ENCODE assay signal across 28 cellular contexts in the genomic region with DNA sequence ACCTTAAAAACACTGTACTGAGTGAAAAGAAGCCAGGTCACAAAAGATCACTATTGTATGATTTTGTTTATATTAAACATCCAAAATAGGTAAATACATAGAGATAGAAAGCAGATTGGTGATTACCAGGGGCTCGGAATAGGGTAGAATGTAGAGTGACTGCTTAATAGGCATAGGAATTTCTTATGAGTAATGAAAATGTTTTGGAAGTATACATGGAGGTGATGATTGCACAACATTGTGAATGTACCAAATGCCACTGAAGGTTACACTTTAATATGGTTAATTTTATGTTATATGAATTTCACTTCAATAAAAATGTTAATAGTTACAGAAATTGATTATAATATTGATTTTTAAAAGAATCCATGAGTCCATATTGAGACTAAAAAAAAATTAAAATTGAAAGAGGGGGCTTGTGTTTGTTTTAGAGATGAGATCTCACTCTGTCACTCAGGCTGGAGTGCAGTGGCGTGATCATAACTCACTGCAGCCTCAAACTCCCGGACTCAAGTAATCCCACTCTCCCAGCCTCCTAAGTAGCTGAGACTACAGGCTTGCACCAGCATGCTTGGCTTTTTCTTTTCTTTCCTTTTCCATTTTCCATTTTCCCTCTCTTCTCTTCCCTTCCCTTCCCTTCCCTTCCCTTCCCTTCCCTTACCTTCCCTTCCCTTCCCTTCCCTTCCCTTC.
DNase-seq lines count a peak whose midpoint lies in the region; ATAC-seq, FAIRE-seq and TF ChIP-seq lines count a peak whose summit lies in the region.
"Had no signal": no experiment of that assay in that cellular context is flagged by ENCODE, and none has a peak within 500 bp of the region (broad histone marks: within the 10 kb centered on the region; RNA-seq: fewer than 3 reads in every experiment).

No MANE protein-coding gene starts in this region.

- no peak overlapping the region for H3K4me3 ChIP-seq in ACC112 (ENCODE audit: low read depth, low read length)
- no peak overlapping the region for H3K4me3 ChIP-seq in K562
- H3K4me3 ChIP-seq in fibroblast of the aortic adventitia (ENCODE audit: low read depth, low read length), result no peak overlapping the region
- H3K4me3 ChIP-seq: esophagus squamous epithelium, sigmoid colon, vagina had no signal

- no peak overlapping the region for H3K4me2 ChIP-seq in K562 (ENCODE audit: insufficient read depth, low read length)

- H3K9me3 Mint-ChIP-seq in HFFc6, result no peaks in the 10 kb centered on the region
- H3K9me3 Mint-ChIP-seq: activated CD4-positive, alpha-beta memory T cell treated with anti-CD3 and anti-CD28 coated beads, Interleukin-2, amount 10 ng/mL, durations not matched to agents 7 days and 5 days; activated naive CD4-positive, alpha-beta T cell treated with anti-CD3 and anti-CD28 coated beads, Interleukin-2, amount 50 U/mL, for 24 hours; activated T-helper 17 cell treated with anti-CD3 and anti-CD28 coated beads, Interleukin-2, amount 50 U/mL, for 72 hours; endodermal cell had no signal

- no peaks in the 10 kb centered on the region for H3K27me3 ChIP-seq in ACC112 (ENCODE audit: insufficient read depth, low read length)
- H3K27me3 ChIP-seq in K562 (ENCODE audit: control insufficient read depth in 2 of 2, insufficient read depth in 2 of 2, low read length in 2 of 2), result no peaks in the 10 kb centered on the region
- H3K27me3 ChIP-seq: esophagus squamous epithelium, neutrophil, sigmoid colon, vagina had no signal

- peak overlapping the region; percentile 61 for H3K27ac Mint-ChIP-seq in HFFc6
- H3K27ac Mint-ChIP-seq: activated CD4-positive, alpha-beta memory T cell treated with anti-CD3 and anti-CD28 coated beads, Interleukin-2, amount 10 ng/mL, durations not matched to agents 7 days and 5 days; activated naive CD4-positive, alpha-beta T cell treated with anti-CD3 and anti-CD28 coated beads, Interleukin-2, amount 50 U/mL, for 24 hours; activated T-helper 17 cell treated with anti-CD3 and anti-CD28 coated beads, Interleukin-2, amount 50 U/mL, for 72 hours; endodermal cell; mesothelial cell of epicardium had no signal

- H3K36me3 ChIP-seq in ACC112 (ENCODE audit: insufficient read depth, low read length) (peaks cover 5% of the 10 kb centered on the region; the same call in 1 of the 2 replicates), K562 (ENCODE audit: control insufficient read depth, insufficient read depth, low read length) (no peaks in the 10 kb centered on the region)
- H3K36me3 ChIP-seq: esophagus squamous epithelium, sigmoid colon, vagina had no signal

- H3K36me3 Mint-ChIP-seq in HFFc6 (ENCODE audit: low read depth), result peaks cover 35% of the 10 kb centered on the region

- H3K9me1 ChIP-seq in K562 (ENCODE audit: control insufficient read depth, insufficient read depth, low read length), result no peaks in the 10 kb centered on the region

- no peak for TF ChIP-seq CTCF in HFFc6 (IDR thresholded peaks at IDR 0.05)
- TF ChIP-seq CTCF in K562 (IDR thresholded peaks at IDR 0.05 in 2 of 3, conservative IDR thresholded peaks at IDR 0.05 in 1 of 3; ENCODE audit: insufficient read depth in 2 of 3, low read depth in 1 of 3, low read length in 3 of 3), result no peak
- TF ChIP-seq CTCF in fibroblast of the aortic adventitia (IDR thresholded peaks at IDR 0.05; ENCODE audit: insufficient read depth, low read length), result no peak

- peak; percentile 52 for DNase-seq in HFFc6
- DNase-seq in K562 (ENCODE audit: extremely low read depth in 1 of 4, low spot score in 3 of 4), result peak in 1 of 4 experiments; percentile 14
- peak; percentile 39 for DNase-seq in fibroblast of the aortic adventitia (ENCODE audit: low read depth)
- no peak for DNase-seq in NCI-H774 (lab: John Stamatoyannopoulos, UW)
- no peak for DNase-seq in NCI-H345 treated with DMSO at 0.1 percent for 48 hours (lab: John Stamatoyannopoulos, UW; ENCODE audit: unreplicated experiment)
- DNase-seq in GM19239 (ENCODE audit: insufficient read length, low spot score), result no peak
- DNase-seq: activated CD4-positive, alpha-beta memory T cell treated with anti-CD3 and anti-CD28 coated beads, Interleukin-2, amount 10 ng/mL, durations not matched to agents 7 days and 5 days; activated CD4-positive, alpha-beta T cell treated with anti-CD3 and anti-CD28 coated beads for 1 hour; anterior cingulate cortex; DMS153; endodermal cell; esophagus squamous epithelium; GDM1; kidney; naive B cell; NCI-H2029; NCI-H748 treated with DMSO at 0.1 percent for 48 hours; Right ventricle myocardium superior; sigmoid colon; stimulated activated naive CD4-positive, alpha-beta T cell had no signal

- H2AFZ ChIP-seq in ACC112 (ENCODE audit: low read length, unreplicated experiment) (no peak overlapping the region), K562 (ENCODE audit: low read depth, low read length) (no peak overlapping the region)

- intact Hi-C loops in K562 (cut with micrococcal nuclease), result loop anchor here (5.0 kb wide), 1 partner anchor 84 kb away; a partner anchor contains a TSS

- no TSS peak for BruUV-seq in K562 (replicated peaks; lab: Mats Ljungman, UMichigan)

- in situ Hi-C loops in K562 (cut with MboI), result no loop called here

- peaks cover 76% of the 10 kb centered on the region for H3K4me1 Mint-ChIP-seq in HFFc6 (ENCODE audit: low read depth)
- H3K4me1 Mint-ChIP-seq: endodermal cell had no signal

- TF ChIP-seq POLR2A in K562 (conservative IDR thresholded peaks at IDR 0.05), result no peak

- H3K9ac ChIP-seq in K562 (ENCODE audit: insufficient read depth in 1 of 2, low read depth in 2 of 2, low read length in 2 of 2), result no peak overlapping the region

- H3K9me3 ChIP-seq in K562 (replicated peaks; ENCODE audit: control insufficient read depth, insufficient read depth, low read depth, low read length), result no peaks in the 10 kb centered on the region
- H3K9me3 ChIP-seq: esophagus squamous epithelium, neutrophil, sigmoid colon, vagina had no signal

- no peaks in the 10 kb centered on the region for H4K20me1 ChIP-seq in K562 (replicated peaks; ENCODE audit: control insufficient read depth, insufficient read depth, low read length)

- WGBS in K562 (ENCODE audit: insufficient coverage, low coverage, missing lambda C conversion rate), result 34% methylated on average over 3 of the region's 3 CpGs

- ATAC-seq in K562 (no peak), HG03139 (IDR thresholded peaks at IDR 0.05; ENCODE audit: unreplicated experiment) (no peak)
- ATAC-seq: activated T-helper 17 cell treated with anti-CD3 and anti-CD28 coated beads, Interleukin-2, amount 50 U/mL, for 72 hours had no signal

- POLR2A ChIA-PET in K562 (lab: Yijun Ruan, JAX), result interaction anchor here (0.7 kb wide), 1 partner anchor 659 kb away, joined by 3 read pairs; no protein-coding TSS in a partner anchor

- CTCF ChIA-PET in K562 (lab: Yijun Ruan, JAX; ENCODE audit: low intra/inter-chr PET ratio), result no interaction called here

- TF ChIP-seq RAD21 in K562 (CRISPR knock-in tag; conservative IDR thresholded peaks at IDR 0.05 in 1 of 2, IDR thresholded peaks at IDR 0.05 in 1 of 2), result no peak

- FAIRE-seq in K562 (lab: Jason Lieb, UNC) (no peak), GM19239 (lab: Jason Lieb, UNC) (no peak)
- FAIRE-seq: kidney had no signal

- H3K4me3 Mint-ChIP-seq in HFFc6, result no peak overlapping the region
- H3K4me3 Mint-ChIP-seq: activated CD4-positive, alpha-beta memory T cell treated with anti-CD3 and anti-CD28 coated beads, Interleukin-2, amount 10 ng/mL, durations not matched to agents 7 days and 5 days; activated naive CD4-positive, alpha-beta T cell treated with anti-CD3 and anti-CD28 coated beads, Interleukin-2, amount 50 U/mL, for 24 hours; activated T-helper 17 cell treated with anti-CD3 and anti-CD28 coated beads, Interleukin-2, amount 50 U/mL, for 72 hours; endodermal cell; mesothelial cell of epicardium had no signal

- H3K27me3 Mint-ChIP-seq in HFFc6 (ENCODE audit: insufficient read depth), result peaks cover 2% of the 10 kb centered on the region; the same call in 1 of the 2 replicates
- H3K27me3 Mint-ChIP-seq: activated CD4-positive, alpha-beta memory T cell treated with anti-CD3 and anti-CD28 coated beads, Interleukin-2, amount 10 ng/mL, durations not matched to agents 7 days and 5 days; activated naive CD4-positive, alpha-beta T cell treated with anti-CD3 and anti-CD28 coated beads, Interleukin-2, amount 50 U/mL, for 24 hours; activated T-helper 17 cell treated with anti-CD3 and anti-CD28 coated beads, Interleukin-2, amount 50 U/mL, for 72 hours; naive B cell had no signal

- H3K79me2 ChIP-seq in ACC112 (ENCODE audit: control insufficient read depth, insufficient read depth, low read length, unreplicated experiment), result peaks cover 15% of the 10 kb centered on the region
- no peaks in the 10 kb centered on the region for H3K79me2 ChIP-seq in K562 (ENCODE audit: control insufficient read depth, insufficient read depth, low read length)

- peaks cover 25% of the 10 kb centered on the region for H3K4me1 ChIP-seq in ACC112 (ENCODE audit: control insufficient read depth, insufficient read depth, low read length, unreplicated experiment)
- peaks cover 0 to 9% of the 10 kb centered on the region in 2 experiments; a peak in 2 of 5 replicates for H3K4me1 ChIP-seq in K562 (replicated peaks in 1 of 2; ENCODE audit: control insufficient read depth in 2 of 2, insufficient read depth in 2 of 2, low read length in 2 of 2)
- H3K4me1 ChIP-seq: vagina had no signal

- H3K27ac ChIP-seq in ACC112 (ENCODE audit: low read depth, low read length) (peak overlapping the region; percentile 21; the same call in 1 of the 2 replicates), K562 (ENCODE audit: extremely low read depth, low read depth, low read length) (no peak overlapping the region)
- H3K27ac ChIP-seq: esophagus squamous epithelium, HL-60, neutrophil, sigmoid colon, vagina had no signal

- no peak for TF ChIP-seq EP300 in K562 (IDR thresholded peaks at IDR 0.05; ENCODE audit: low read length)

TF ChIP-seq in K562, 482 proteins besides CTCF, POLR2A, EP300 and RAD21 (continues in another document):
- TF ChIP-seq ZNF384 (IDR thresholded peaks at IDR 0.05; ENCODE audit: low read depth, low read length), result no peak
- no peak for TF ChIP-seq CAMTA2 (CRISPR knock-in tag; conservative IDR thresholded peaks at IDR 0.05)

Comparison
In these comparisons a context has a peak if more than half of its experiments do, and no peak if none do; other contexts are left out.
1. DNase-seq: peak in HFFc6 (single experiment) and fibroblast of the aortic adventitia (single experiment); none in NCI-H774 (single experiment), NCI-H345 treated with DMSO at 0.1 percent for 48 hours (single experiment) and GM19239 (single experiment).